8 cellular contexts compared by ENCODE assay signal in the genomic region with DNA sequence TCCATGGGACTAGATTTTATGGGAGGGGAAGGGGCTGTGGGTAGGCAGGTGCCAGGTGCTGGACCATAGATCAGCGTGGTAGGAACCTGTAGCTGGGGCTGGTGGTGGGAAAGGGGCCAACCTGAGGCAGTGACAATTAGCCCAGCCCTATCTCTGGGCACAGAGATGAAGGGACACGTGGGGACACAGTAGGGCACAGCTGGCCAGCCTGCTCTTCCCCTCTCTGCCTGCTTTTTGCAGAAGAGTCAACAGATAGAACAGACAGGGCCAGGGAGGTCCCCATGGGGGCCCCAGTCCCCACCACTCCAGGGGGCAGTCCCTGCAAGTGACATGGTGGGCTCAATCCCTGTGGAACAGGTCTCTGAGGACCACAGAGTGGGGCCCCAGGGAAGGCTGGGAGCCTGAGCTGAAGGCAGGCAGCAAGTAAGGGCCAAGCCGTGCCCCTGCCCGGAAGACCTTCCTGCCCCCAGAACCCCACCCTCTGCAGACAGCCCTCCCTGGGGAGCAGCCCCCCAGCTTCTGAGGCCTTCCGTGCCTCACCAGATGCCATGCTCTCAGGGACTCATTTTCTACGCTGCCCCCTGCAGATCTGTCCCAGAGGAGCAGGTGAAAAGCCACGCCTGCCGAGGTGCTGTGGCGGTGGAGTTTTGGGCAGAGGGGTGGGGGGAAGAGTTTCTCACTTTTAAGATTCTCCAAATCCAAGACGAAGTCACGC. TPM values are rescaled to one million over a fixed set of nuclear protein-coding genes. Genes with fewer than 3 reads are reported as not detected.
DNase-seq lines count a peak whose midpoint lies in the region; ATAC-seq and TF ChIP-seq lines count a peak whose summit lies in the region.
"Not testable (repeated sequence)": the region's sequence is repeated elsewhere in the genome, so short reads cannot be mapped to it uniquely, and the experiment has no call there.
"Had no signal": no experiment of that assay in that cellular context is flagged by ENCODE, and none has a peak within 500 bp of the region (broad histone marks: within the 10 kb centered on the region; RNA-seq: fewer than 3 reads in every experiment).

No MANE protein-coding gene starts in this region.

- not testable (repeated sequence) for ATAC-seq in RWPE2 (ENCODE audit: low read depth); right cardiac atrium; psoas muscle

- H3K4me1 Mint-ChIP-seq in HFFc6 (ENCODE audit: low read depth), result peaks cover 22% of the 10 kb centered on the region
- H3K4me1 Mint-ChIP-seq in activated naive CD4-positive, alpha-beta T cell treated with anti-CD3 and anti-CD28 coated beads for 36 hours (ENCODE audit: low read depth), result peaks cover 30% of the 10 kb centered on the region
- H3K4me1 Mint-ChIP-seq in endodermal cell, result not testable (repeated sequence)

- H3K27me3 Mint-ChIP-seq in HFFc6 (ENCODE audit: insufficient read depth); activated naive CD4-positive, alpha-beta T cell treated with anti-CD3 and anti-CD28 coated beads for 36 hours (ENCODE audit: low read depth); endodermal cell (ENCODE audit: insufficient read depth): not testable (repeated sequence)

- not testable (repeated sequence) for H3K4me3 Mint-ChIP-seq in HFFc6; activated naive CD4-positive, alpha-beta T cell treated with anti-CD3 and anti-CD28 coated beads for 36 hours; endodermal cell

- intact Hi-C loops in activated naive CD4-positive, alpha-beta T cell treated with anti-CD3 and anti-CD28 coated beads for 36 hours (cut with micrococcal nuclease), result loop anchor here (5.0 to 10.0 kb wide), 4 partner anchors 49 to 461 kb away; a partner anchor contains a TSS
- intact Hi-C loops in right cardiac atrium (cut with DNase I), result not testable (repeated sequence)
- intact Hi-C loops in psoas muscle (cut with DNase I), result loop anchor here in 1 of 2 donors (10.0 kb wide), 1 partner anchor 454 kb away; no protein-coding TSS in a partner anchor

- not testable (repeated sequence) for DNase-seq in GM12864 (ENCODE audit: low read depth); HFFc6; activated naive CD4-positive, alpha-beta T cell treated with anti-CD3 and anti-CD28 coated beads for 36 hours; endodermal cell
- peak; percentile 38 for DNase-seq in RWPE2 (ENCODE audit: low spot score)
- DNase-seq in right cardiac atrium, result peak in 2 of 3 donors; percentile 46 to 53
- DNase-seq in psoas muscle, result peak; percentile 11 to 47

- not testable (repeated sequence) for H3K9me3 ChIP-seq in RWPE2 (ENCODE audit: severe bottlenecking); endodermal cell (ENCODE audit: control insufficient read depth, low read length); right cardiac atrium (ENCODE audit: control insufficient read depth, low read length); psoas muscle

- H3K4me3 ChIP-seq in GM12864 (ENCODE audit: low read depth, low read length); RWPE2 (ENCODE audit: severe bottlenecking); endodermal cell (ENCODE audit: low read length); right cardiac atrium (ENCODE audit: low read length); psoas muscle: not testable (repeated sequence)

- CTCF ChIA-PET in activated naive CD4-positive, alpha-beta T cell treated with anti-CD3 and anti-CD28 coated beads for 36 hours (lab: Charles Lee), result not testable (repeated sequence)

- not testable (repeated sequence) for H3K9ac ChIP-seq in endodermal cell (ENCODE audit: extremely low read depth, low read length, poor library complexity, severe bottlenecking)

- H3K27ac ChIP-seq in RWPE2 (ENCODE audit: poor library complexity, severe bottlenecking); endodermal cell (ENCODE audit: low read depth, low read length); right cardiac atrium (ENCODE audit: low read length); psoas muscle: not testable (repeated sequence)

- H3K27ac Mint-ChIP-seq in HFFc6, endodermal cell: not testable (repeated sequence)
- peak overlapping the region; percentile 4 for H3K27ac Mint-ChIP-seq in activated naive CD4-positive, alpha-beta T cell treated with anti-CD3 and anti-CD28 coated beads for 36 hours

- H3K9me3 Mint-ChIP-seq in HFFc6; activated naive CD4-positive, alpha-beta T cell treated with anti-CD3 and anti-CD28 coated beads for 36 hours; endodermal cell: not testable (repeated sequence)

- H3K36me3 ChIP-seq in RWPE2 (ENCODE audit: low read depth); endodermal cell (ENCODE audit: control insufficient read depth, insufficient read depth, low read length); psoas muscle (ENCODE audit: insufficient read depth in 1 of 2, low read depth in 1 of 2): not testable (repeated sequence)

- H3K36me3 Mint-ChIP-seq in HFFc6 (ENCODE audit: low read depth); activated naive CD4-positive, alpha-beta T cell treated with anti-CD3 and anti-CD28 coated beads for 36 hours (ENCODE audit: low read depth); endodermal cell (ENCODE audit: low read depth): not testable (repeated sequence)

- H3K4me1 ChIP-seq in RWPE2 (ENCODE audit: insufficient read depth, poor library complexity, severe bottlenecking), result peaks cover 15% of the 10 kb centered on the region
- H3K4me1 ChIP-seq in endodermal cell (ENCODE audit: control insufficient read depth, insufficient read depth, low read length), result not testable (repeated sequence)
- H3K4me1 ChIP-seq in right cardiac atrium (ENCODE audit: control insufficient read depth, insufficient read depth, low read length), result peaks cover 27% of the 10 kb centered on the region
- H3K4me1 ChIP-seq in psoas muscle, result peaks cover 25% of the 10 kb centered on the region

- peak; percentile 8 for TF ChIP-seq CTCF in GM12864 (IDR thresholded peaks at IDR 0.05; ENCODE audit: low read depth, low read length, missing control alignments)
- TF ChIP-seq CTCF in HFFc6 (IDR thresholded peaks at IDR 0.05), result 0 out of 2 replicates have a peak, but pooled peaks have one; percentile 7
- TF ChIP-seq CTCF in RWPE2 (IDR thresholded peaks at IDR 0.05; ENCODE audit: poor library complexity, severe bottlenecking); psoas muscle (IDR thresholded peaks at IDR 0.05): not testable (repeated sequence)
- TF ChIP-seq CTCF in endodermal cell (conservative IDR thresholded peaks at IDR 0.05), result peak; percentile 22

- not testable (repeated sequence) for H3K27me3 ChIP-seq in RWPE2 (ENCODE audit: insufficient read depth, poor library complexity, severe bottlenecking); endodermal cell (ENCODE audit: control insufficient read depth, insufficient read depth, low read length, poor library complexity, severe bottlenecking); right cardiac atrium (ENCODE audit: control insufficient read depth, insufficient read depth); psoas muscle (ENCODE audit: insufficient read depth in 3 of 3, low read length in 2 of 3)

- WGBS in endodermal cell (ENCODE audit: insufficient coverage in 1 of 2, insufficient read length in 1 of 2), 2 experiments, result 95 to 100% methylated on average over 4 to 9 of the region's 11 CpGs
- WGBS in right cardiac atrium, result 80% methylated on average over 11 of the region's 11 CpGs
- 79 to 87% (median 84%) methylated on average over 9 to 11 of the region's 11 CpGs for WGBS in psoas muscle, 3 donors

RNA-seq across cellular contexts. Expression of a gene that starts 52.6 kb away (rescaled TPM):
- total RNA-seq in HFFc6 (2021; fragmentation: NEBNext Ultra II Directional; extraction: Animal tissue kit (Norgen Biotek cat#: 25700)), result under 1 TPM; 0.39 to 0.66 (median 0.59) TPM
- total RNA-seq in activated naive CD4-positive, alpha-beta T cell treated with anti-CD3 and anti-CD28 coated beads for 36 hours, result under 1 TPM; 0.07 to 0.10 TPM
- total RNA-seq in endodermal cell (10 to 100 TPM; 55.8 to 67.1 TPM), right cardiac atrium (10 to 100 TPM; 38.8 to 85.9 (median 82.0) TPM), psoas muscle (1 to 10 TPM in 2 of 4 donors, under 1 TPM in 2; 0.74 to 1.3 (median 0.96) TPM)
- 58.8 TPM for polyA plus RNA-seq in endodermal cell (2013, experiment 1 of 2)
- 53.4 TPM for polyA plus RNA-seq in endodermal cell (2013, experiment 2 of 2)
- polyA plus RNA-seq in right cardiac atrium (40.3 TPM), psoas muscle (under 1 TPM; 0.32 to 0.61 (median 0.59) TPM)
- polyA plus RNA-seq: naive thymus-derived CD4-positive, alpha-beta T cell had no signal

Comparison
In these comparisons a context has a peak if more than half of its experiments do, and no peak if none do; other contexts are left out.
1. RNA of a gene that starts 52.6 kb away (total RNA-seq): 38.8 to 85.9 TPM in right cardiac atrium and 55.8 to 67.1 TPM in endodermal cell; 0.74 to 1.3 TPM in psoas muscle, 0.39 to 0.66 TPM in HFFc6 and 0.07 to 0.10 TPM in activated naive CD4-positive, alpha-beta T cell treated with anti-CD3 and anti-CD28 coated beads for 36 hours; every median in the first group is over 10 times any median in the second.